8 cellular contexts compared by ENCODE assay signal in genomic region chr4:180057891-180058643, GRCh38.
DNase-seq lines count a peak whose midpoint lies in the region; ATAC-seq and TF ChIP-seq lines count a peak whose summit lies in the region.

No MANE protein-coding gene starts in this region.

- TF ChIP-seq CTCF in lower leg skin (IDR thresholded peaks at IDR 0.05): no peak
- no peak for TF ChIP-seq CTCF in type B pancreatic cell (conservative IDR thresholded peaks at IDR 0.05)

- H3K27ac Mint-ChIP-seq in type B pancreatic cell: no peak overlapping the region

- peaks cover 6% of the 10 kb centered on the region for H3K4me1 Mint-ChIP-seq in type B pancreatic cell (ENCODE audit: unreplicated experiment)

- intact Hi-C loops in lower leg skin (cut with DNase I; ENCODE audit: low total_unique reads): no loop called here

- WGBS in lower leg skin, 2 donors: 1 to 5% methylated on average over 21 to 59 of the region's 76 CpGs

- H3K9me3 Mint-ChIP-seq in type B pancreatic cell: no peaks in the 10 kb centered on the region

- no peaks in the 10 kb centered on the region for H3K36me3 Mint-ChIP-seq in type B pancreatic cell

- peak; percentile 78 for DNase-seq in DMS153 treated with DMSO at 0.1 percent for 48 hours (lab: John Stamatoyannopoulos, UW; ENCODE audit: unreplicated experiment)
- DNase-seq in NCI-H1105 treated with DMSO at 0.1 percent for 48 hours (lab: John Stamatoyannopoulos, UW): peak; percentile 49
- DNase-seq in lower leg skin (ENCODE audit: low spot score in 2 of 2): peak in 1 of 2 donors; percentile 74
- DNase-seq in type B pancreatic cell (ENCODE audit: extremely low spot score, unreplicated experiment): peak; percentile 75
- no peak for DNase-seq in GDM1 (lab: John Stamatoyannopoulos, UW)
- DNase-seq in GOT3 (lab: John Stamatoyannopoulos, UW): no peak

- peak; percentile 45 for ATAC-seq in GM21717 (IDR thresholded peaks at IDR 0.05; ENCODE audit: unreplicated experiment)

- peak overlapping the region; percentile 89 for H3K4me3 Mint-ChIP-seq in type B pancreatic cell

- H3K27ac ChIP-seq in cingulate gyrus (ENCODE audit: low read depth, low read length): peak overlapping the region; percentile 29

- H3K27me3 Mint-ChIP-seq in type B pancreatic cell: peaks cover 52% of the 10 kb centered on the region

- TF ChIP-seq POLR2A in lower leg skin (IDR thresholded peaks at IDR 0.05): no peak

- H3K4me3 ChIP-seq in lower leg skin (ENCODE audit: low read depth, poor library complexity, severe bottlenecking): peak overlapping the region; percentile 15

Comparison
In these comparisons a context has a peak if more than half of its experiments do, and no peak if none do; other contexts are left out.
1. DNase-seq: peak in DMS153 treated with DMSO at 0.1 percent for 48 hours (single experiment), NCI-H1105 treated with DMSO at 0.1 percent for 48 hours (single experiment) and type B pancreatic cell (single experiment); none in GDM1 (single experiment) and GOT3 (single experiment).